In the genomic region with DNA sequence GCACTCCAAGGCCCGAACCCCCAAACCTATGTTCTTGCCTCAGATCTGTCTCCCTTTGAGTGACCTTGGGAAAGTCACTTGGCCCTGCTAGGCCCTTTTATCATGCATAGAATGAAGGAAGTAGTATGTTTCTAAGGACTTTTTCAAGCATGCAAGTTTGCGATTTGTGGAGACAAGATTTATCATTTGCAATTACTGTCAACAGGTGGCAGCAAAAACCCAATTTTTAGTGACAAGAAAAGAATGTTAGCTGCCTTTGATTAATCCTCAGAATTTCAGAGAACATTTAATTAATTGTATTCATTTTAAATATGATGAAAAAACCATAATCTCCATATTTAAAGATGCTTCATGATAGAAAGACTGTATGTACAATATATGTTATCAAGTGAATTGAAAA, we compare ENCODE assay signal across 2 cellular contexts.
TF ChIP-seq lines count a peak whose summit lies in the region.

No MANE protein-coding gene starts in this region.

TF ChIP-seq in HCT116, 20 proteins besides CTCF, POLR2A, EP300 and RAD21:
- no peak for TF ChIP-seq YY1 (IDR thresholded peaks at IDR 0.05; ENCODE audit: extremely low read depth, insufficient replicate concordance, low read depth, low read length)
- TF ChIP-seq SP1 (IDR thresholded peaks at IDR 0.05; ENCODE audit: low read depth) = no peak
- TF ChIP-seq EZH2phosphoT487 (IDR thresholded peaks at IDR 0.05; ENCODE audit: borderline replicate concordance) = no peak
- TF ChIP-seq ZFX (IDR thresholded peaks at IDR 0.05) = no peak
- TF ChIP-seq, protein P1, sequence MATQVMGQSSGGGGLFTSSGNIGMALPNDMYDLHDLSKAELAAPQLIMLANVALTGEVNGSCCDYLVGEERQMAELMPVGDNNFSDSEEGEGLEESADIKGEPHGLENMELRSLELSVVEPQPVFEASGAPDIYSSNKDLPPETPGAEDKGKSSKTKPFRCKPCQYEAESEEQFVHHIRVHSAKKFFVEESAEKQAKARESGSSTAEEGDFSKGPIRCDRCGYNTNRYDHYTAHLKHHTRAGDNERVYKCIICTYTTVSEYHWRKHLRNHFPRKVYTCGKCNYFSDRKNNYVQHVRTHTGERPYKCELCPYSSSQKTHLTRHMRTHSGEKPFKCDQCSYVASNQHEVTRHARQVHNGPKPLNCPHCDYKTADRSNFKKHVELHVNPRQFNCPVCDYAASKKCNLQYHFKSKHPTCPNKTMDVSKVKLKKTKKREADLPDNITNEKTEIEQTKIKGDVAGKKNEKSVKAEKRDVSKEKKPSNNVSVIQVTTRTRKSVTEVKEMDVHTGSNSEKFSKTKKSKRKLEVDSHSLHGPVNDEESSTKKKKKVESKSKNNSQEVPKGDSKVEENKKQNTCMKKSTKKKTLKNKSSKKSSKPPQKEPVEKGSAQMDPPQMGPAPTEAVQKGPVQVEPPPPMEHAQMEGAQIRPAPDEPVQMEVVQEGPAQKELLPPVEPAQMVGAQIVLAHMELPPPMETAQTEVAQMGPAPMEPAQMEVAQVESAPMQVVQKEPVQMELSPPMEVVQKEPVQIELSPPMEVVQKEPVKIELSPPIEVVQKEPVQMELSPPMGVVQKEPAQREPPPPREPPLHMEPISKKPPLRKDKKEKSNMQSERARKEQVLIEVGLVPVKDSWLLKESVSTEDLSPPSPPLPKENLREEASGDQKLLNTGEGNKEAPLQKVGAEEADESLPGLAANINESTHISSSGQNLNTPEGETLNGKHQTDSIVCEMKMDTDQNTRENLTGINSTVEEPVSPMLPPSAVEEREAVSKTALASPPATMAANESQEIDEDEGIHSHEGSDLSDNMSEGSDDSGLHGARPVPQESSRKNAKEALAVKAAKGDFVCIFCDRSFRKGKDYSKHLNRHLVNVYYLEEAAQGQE (IDR thresholded peaks at IDR 0.05; ENCODE audit: low read depth) = no peak

TF ChIP-seq in H1, 55 proteins besides CTCF, POLR2A, EP300 and RAD21:
- TF ChIP-seq GTF2F1 (IDR thresholded peaks at IDR 0.05; ENCODE audit: borderline replicate concordance, low read depth, low read length) = no peak
- no peak for TF ChIP-seq CEBPB (IDR thresholded peaks at IDR 0.05; ENCODE audit: low read depth, low read length)
- no peak for TF ChIP-seq SP1 (IDR thresholded peaks at IDR 0.05; ENCODE audit: low read depth, low read length)
- TF ChIP-seq KDM1A (IDR thresholded peaks at IDR 0.05; ENCODE audit: borderline replicate concordance, low read length) = no peak
- TF ChIP-seq RXRA (IDR thresholded peaks at IDR 0.05; ENCODE audit: insufficient read depth, low read depth, low read length) = no peak
- TF ChIP-seq RBBP5 (IDR thresholded peaks at IDR 0.05; ENCODE audit: borderline replicate concordance, low read depth, low read length) = no peak
- TF ChIP-seq BRCA1 (IDR thresholded peaks at IDR 0.05; ENCODE audit: low read depth, low read length) = no peak
